Comparison of ENCODE assay signal across 23 cellular contexts in the genomic region with DNA sequence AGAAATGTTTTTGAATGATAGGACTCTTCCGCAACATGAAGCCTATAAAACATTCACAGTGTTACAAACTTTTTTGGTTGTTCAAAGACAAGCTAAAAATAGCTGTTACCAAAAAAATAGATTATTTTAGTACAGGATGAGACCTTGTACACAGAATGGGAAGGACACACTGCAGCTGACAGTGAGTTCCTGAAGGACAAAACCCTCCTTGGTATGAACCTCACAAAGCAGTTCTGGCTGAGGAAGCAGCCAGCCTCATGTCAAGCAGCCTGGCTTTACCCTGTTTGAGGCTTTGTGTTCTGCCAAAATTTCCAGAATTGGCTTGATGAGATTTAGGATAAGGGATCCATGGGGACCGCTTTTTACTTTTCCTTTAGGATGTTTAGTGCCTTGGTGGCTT.
DNase-seq lines count a peak whose midpoint lies in the region; ATAC-seq, FAIRE-seq and TF ChIP-seq lines count a peak whose summit lies in the region.
"Had no signal": no experiment of that assay in that cellular context is flagged by ENCODE, and none has a peak within 500 bp of the region (broad histone marks: within the 10 kb centered on the region; RNA-seq: fewer than 3 reads in every experiment).

No MANE protein-coding gene starts in this region.

- no peak overlapping the region for H3K4me3 ChIP-seq in left ventricle myocardium inferior
- no peak overlapping the region for H3K4me3 ChIP-seq in adrenal gland
- H3K4me3 ChIP-seq in testis: no peak overlapping the region
- H3K4me3 ChIP-seq: GM23338, Peyer's patch, SJCRH30 had no signal

- H3K4me1 Mint-ChIP-seq in stimulated activated naive B cell treated with anti-CD40 and anti-IgM and Interleukin-4, amounts not matched to agents 10 μg/mL and 1 μg/mL and 100 μg/mL, for 72 hours: peaks cover 45 to 77% of the 10 kb centered on the region in 2 donors
- H3K4me1 Mint-ChIP-seq: GM23338, H9 had no signal

- peak overlapping the region; percentile 43 for H3K27ac ChIP-seq in left ventricle myocardium inferior (replicated peaks)
- peak overlapping the region in 3 of 5 donors; percentile 11 to 52 (median 35) for H3K27ac ChIP-seq in adrenal gland
- peak overlapping the region; percentile 77 to 78 for H3K27ac ChIP-seq in testis
- H3K27ac ChIP-seq: Peyer's patch, SJCRH30 had no signal

- H3K36me3 ChIP-seq in left ventricle myocardium inferior (peaks cover 53% of the 10 kb centered on the region), adrenal gland (replicated peaks in 1 of 2) (peaks cover 0 to 68% of the 10 kb centered on the region in 2 donors), testis (ENCODE audit: low read depth, missing control alignments) (no peaks in the 10 kb centered on the region)
- H3K36me3 ChIP-seq: SJCRH30 had no signal

- H3K4me3 Mint-ChIP-seq in stimulated activated naive B cell treated with anti-CD40 and anti-IgM and Interleukin-4, amounts not matched to agents 10 μg/mL and 1 μg/mL and 100 μg/mL, for 72 hours: no peak overlapping the region
- H3K4me3 Mint-ChIP-seq: CD4-positive, alpha-beta T cell; GM23338; H9 had no signal

- H3K4me1 ChIP-seq in left ventricle myocardium inferior: peaks cover 34% of the 10 kb centered on the region
- peaks cover 15 to 30% of the 10 kb centered on the region in 2 donors for H3K4me1 ChIP-seq in adrenal gland (replicated peaks in 1 of 2)
- H3K4me1 ChIP-seq in testis: peaks cover 31% of the 10 kb centered on the region
- H3K4me1 ChIP-seq: Peyer's patch, SJCRH30 had no signal

- no peak for TF ChIP-seq POLR2A in adrenal gland (IDR thresholded peaks at IDR 0.05)
- no peak for TF ChIP-seq POLR2A in testis (IDR thresholded peaks at IDR 0.05)

- no peak for FAIRE-seq in RCC 7860 (lab: Jason Lieb, UNC)

- no peaks in the 10 kb centered on the region for H3K27me3 ChIP-seq in left ventricle myocardium inferior (ENCODE audit: low read depth)
- H3K27me3 ChIP-seq in adrenal gland: no peaks in the 10 kb centered on the region
- no peaks in the 10 kb centered on the region for H3K27me3 ChIP-seq in testis
- H3K27me3 ChIP-seq: Peyer's patch, SJCRH30 had no signal

- DNase-seq in left ventricle myocardium inferior (no peak), Right ventricle myocardium inferior (ENCODE audit: missing footprints) (no peak), adrenal gland (peak in 1 of 7 donors; percentile 42), left lobe of liver (ENCODE audit: low spot score) (no peak), testis (peak; percentile 72), RCC 7860 (ENCODE audit: low spot score) (no peak), MV-4-11 (lab: John Stamatoyannopoulos, UW) (no peak)
- DNase-seq in stimulated activated naive B cell treated with anti-CD40 and anti-IgM and Interleukin-4, amounts not matched to agents 10 μg/mL and 1 μg/mL and 100 μg/mL, for 72 hours: no peak
- DNase-seq: 8988T; CD4-positive, alpha-beta T cell; H9; IMR-90; KG1; MM.1S; NCI-H1048; NCI-H1417; NCI-H1694 treated with DMSO at 0.1 percent for 48 hours; NCI-H2081; NCI-H2227 treated with DMSO at 0.1 percent for 48 hours; NCI-H69; Peyer's patch; SJCRH30 had no signal

- no peak overlapping the region for H3K27ac Mint-ChIP-seq in stimulated activated naive B cell treated with anti-CD40 and anti-IgM and Interleukin-4, amounts not matched to agents 10 μg/mL and 1 μg/mL and 100 μg/mL, for 72 hours
- H3K27ac Mint-ChIP-seq: CD4-positive, alpha-beta T cell; GM23338; H9 had no signal

- H3K27me3 Mint-ChIP-seq in stimulated activated naive B cell treated with anti-CD40 and anti-IgM and Interleukin-4, amounts not matched to agents 10 μg/mL and 1 μg/mL and 100 μg/mL, for 72 hours: no peaks in the 10 kb centered on the region
- H3K27me3 Mint-ChIP-seq: CD4-positive, alpha-beta T cell had no signal

- H3K9me3 ChIP-seq in left ventricle myocardium inferior (replicated peaks) (no peaks in the 10 kb centered on the region), adrenal gland (replicated peaks in 1 of 3) (no peaks in the 10 kb centered on the region), testis (no peaks in the 10 kb centered on the region)
- H3K9me3 ChIP-seq: Peyer's patch, SJCRH30 had no signal

- TF ChIP-seq CTCF in left ventricle myocardium inferior (IDR thresholded peaks at IDR 0.05; ENCODE audit: borderline replicate concordance) (no peak), adrenal gland (IDR thresholded peaks at IDR 0.05) (no peak), testis (IDR thresholded peaks at IDR 0.05) (no peak)

- 56 to 61% (median 60%) methylated on average over 2 of the region's 2 CpGs for WGBS in adrenal gland, 4 donors
- 25 to 60% methylated on average over 2 of the region's 2 CpGs for WGBS in testis, 2 donors

- peaks cover 4 to 5% of the 10 kb centered on the region in 2 donors for H3K9me3 Mint-ChIP-seq in stimulated activated naive B cell treated with anti-CD40 and anti-IgM and Interleukin-4, amounts not matched to agents 10 μg/mL and 1 μg/mL and 100 μg/mL, for 72 hours
- H3K9me3 Mint-ChIP-seq: CD4-positive, alpha-beta T cell; GM23338; H9 had no signal

- peaks cover 14 to 33% of the 10 kb centered on the region in 2 donors for H3K36me3 Mint-ChIP-seq in stimulated activated naive B cell treated with anti-CD40 and anti-IgM and Interleukin-4, amounts not matched to agents 10 μg/mL and 1 μg/mL and 100 μg/mL, for 72 hours

- intact Hi-C loops in left ventricle myocardium inferior (cut with micrococcal nuclease) (no loop called here), Right ventricle myocardium inferior (cut with DNase I) (no loop called here), adrenal gland (cut with DNase I) (no loop called here), testis (cut with DNase I; ENCODE audit: low total_unique reads) (no loop called here)

- ATAC-seq in Right ventricle myocardium inferior (no peak), left lobe of liver (peak; percentile 26)
- ATAC-seq in stimulated activated naive B cell treated with anti-CD40 and anti-IgM and Interleukin-4, amounts not matched to agents 10 μg/mL and 1 μg/mL and 100 μg/mL, for 72 hours (replicated peaks): no peak
- ATAC-seq: GM23338 had no signal
